Comparison of ENCODE assay signal across 19 cellular contexts in the genomic region with DNA sequence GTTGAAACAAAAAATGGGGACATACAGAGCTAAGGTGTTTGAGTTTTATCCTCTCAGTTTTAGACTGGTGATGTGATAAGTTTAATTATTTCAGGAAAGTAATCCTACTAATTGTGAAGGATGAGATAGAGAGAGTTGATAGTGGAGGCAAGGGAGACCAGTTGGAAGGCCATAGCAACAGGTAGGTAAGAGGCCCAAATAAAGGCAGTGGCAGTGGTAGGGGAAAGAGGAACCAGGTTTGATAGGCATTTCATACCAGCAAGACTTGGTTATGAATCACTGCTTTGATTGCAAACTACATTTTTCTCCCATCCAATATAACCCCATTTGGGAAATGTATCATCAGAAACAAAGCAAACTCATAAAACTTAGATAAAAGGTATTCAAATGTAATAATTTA.
"Had no signal": no experiment of that assay in that cellular context is flagged by ENCODE, and none has a peak within 500 bp of the region (broad histone marks: within the 10 kb centered on the region; RNA-seq: fewer than 3 reads in every experiment).

No MANE protein-coding gene starts in this region.

- DNase-seq: activated CD4-positive, alpha-beta memory T cell treated with anti-CD3 and anti-CD28 coated beads for 36 hours; activated CD4-positive, alpha-beta T cell treated with anti-CD3 and anti-CD28 coated beads, Interleukin-2, amount 10 ng/mL, durations not matched to agents 7 days and 5 days; activated CD4-positive, CD25-positive, alpha-beta regulatory T cell; activated gamma-delta T cell; activated naive CD4-positive, alpha-beta T cell treated with anti-CD3 and anti-CD28 coated beads for 36 hours; activated T-cell treated with anti-CD3 and anti-CD28 coated beads for 4 hours; activated T-cell treated with anti-CD3 and anti-CD28 coated beads, Interleukin-2, amount 50 U/mL, for 48 hours; brain microvascular endothelial cell; caudate nucleus; KG1; MV-4-11; NCI-H1092 treated with DMSO at 0.1 percent for 48 hours; NCI-H1417 treated with DMSO at 0.1 percent for 48 hours; NCI-H1694; NCI-H2029; NCI-H2107; NCI-H345; NCI-H510A; T-helper 1 cell had no signal
